1 cellular context compared by ENCODE assay signal in genomic region chr2:196059491-196059960, GRCh38.
TF ChIP-seq lines count a peak whose summit lies in the region.

No MANE protein-coding gene starts in this region.

TF ChIP-seq in endothelial cell of umbilical vein, 7 proteins besides CTCF, POLR2A, EP300 and RAD21 (continued from another document):
- TF ChIP-seq MAX (IDR thresholded peaks at IDR 0.05; ENCODE audit: insufficient read depth, insufficient read length) = no peak
- no peak for TF ChIP-seq EZH2 (IDR thresholded peaks at IDR 0.05; ENCODE audit: borderline replicate concordance, low read depth, low read length, severe bottlenecking)
- no peak for TF ChIP-seq FOS (IDR thresholded peaks at IDR 0.05; ENCODE audit: borderline replicate concordance, insufficient read depth, low read length)
- no peak for TF ChIP-seq GATA2 (IDR thresholded peaks at IDR 0.05; ENCODE audit: insufficient read depth, insufficient read length, low read depth, low read length)
- TF ChIP-seq POLR2AphosphoS5 (IDR thresholded peaks at IDR 0.05; ENCODE audit: insufficient read depth, low read depth, low read length) = no peak
- TF ChIP-seq MYC (IDR thresholded peaks at IDR 0.05; ENCODE audit: low read depth, low read length) = no peak
